In genomic region chr18:76425299-76426101, GRCh38 we compare ENCODE assay signal across 18 cellular contexts.
DNase-seq lines count a peak whose midpoint lies in the region; ATAC-seq and TF ChIP-seq lines count a peak whose summit lies in the region.
"Had no signal": no experiment of that assay in that cellular context is flagged by ENCODE, and none has a peak within 500 bp of the region (broad histone marks: within the 10 kb centered on the region; RNA-seq: fewer than 3 reads in every experiment).

No MANE protein-coding gene starts in this region.

- no peak overlapping the region for H3K4me3 ChIP-seq in GM23338
- H3K4me3 ChIP-seq: heart right ventricle had no signal

- H3K36me3 ChIP-seq in GM23338 (ENCODE audit: insufficient read depth) = no peaks in the 10 kb centered on the region
- H3K36me3 ChIP-seq: heart right ventricle had no signal

- peak overlapping the region; percentile 39; the same call in 1 of the 2 replicates for H3K27ac ChIP-seq in GM23338 (ENCODE audit: low read depth)
- H3K27ac ChIP-seq: heart right ventricle, KMS-11 had no signal

- no peak for TF ChIP-seq CTCF in GM23338 (conservative IDR thresholded peaks at IDR 0.05; ENCODE audit: low read depth in 2 of 2)
- TF ChIP-seq CTCF in brain (conservative IDR thresholded peaks at IDR 0.05) = no peak

- no peak overlapping the region; the same call in 2 of the 3 replicates for H3K4me3 Mint-ChIP-seq in GM23338
- H3K4me3 Mint-ChIP-seq in brain = peak overlapping the region in 2 of 5 experiments; percentile 36 to 53
- H3K4me3 Mint-ChIP-seq: stimulated activated naive CD8-positive, alpha-beta T cell treated with anti-CD3 and anti-CD28 coated beads, Interleukin-15, Interleukin-2, amounts not matched to agents 100 ng/mL and 50 ng/mL, for 24 hours had no signal

- peaks cover 13% of the 10 kb centered on the region for H3K4me1 ChIP-seq in GM23338 (ENCODE audit: insufficient read depth)

- peaks cover 4% of the 10 kb centered on the region; the same call in 1 of the 2 replicates for H3K79me2 ChIP-seq in GM23338 (replicated peaks; ENCODE audit: insufficient read depth)

- no peaks in the 10 kb centered on the region; the same call in 1 of the 2 replicates for H4K20me1 ChIP-seq in GM23338 (replicated peaks; ENCODE audit: insufficient read depth)

- DNase-seq in AG08395 (ENCODE audit: low spot score) = peak; percentile 76
- peak; percentile 65 for DNase-seq in GM23338 (ENCODE audit: low spot score)
- peak; percentile 54 for DNase-seq in islet precursor cell
- no peak for DNase-seq in SIG-M5 treated with dmso at 0.1 percent for 504 hours (lab: John Stamatoyannopoulos, UW; ENCODE audit: unreplicated experiment)
- DNase-seq in NCI-H1092 (lab: John Stamatoyannopoulos, UW) = no peak
- no peak for DNase-seq in NCI-H2171 (lab: John Stamatoyannopoulos, UW)
- no peak for DNase-seq in NCI-H1930 (lab: John Stamatoyannopoulos, UW)
- DNase-seq: amniotic stem cell; COR-L47; GDM1; heart right ventricle; left colon; NCI-H1436 treated with DMSO at 0.1 percent for 48 hours; NCI-H446; stimulated activated CD4-positive, alpha-beta T cell treated with anti-CD3 and anti-CD28 coated beads, Interleukin-12 subunit alpha, Interleukin-12 subunit beta, amount 100 ng/mL, for 4 hours had no signal

- no peak overlapping the region for H2AFZ ChIP-seq in GM23338

- H3K27ac Mint-ChIP-seq in GM23338 (peak overlapping the region; percentile 29; the same call in 1 of the 2 replicates), brain (peak overlapping the region; percentile 6 to 81 (median 46))
- H3K27ac Mint-ChIP-seq: stimulated activated naive CD8-positive, alpha-beta T cell treated with anti-CD3 and anti-CD28 coated beads, Interleukin-15, Interleukin-2, amounts not matched to agents 100 ng/mL and 50 ng/mL, for 24 hours had no signal

- peak; percentile 57 for ATAC-seq in GM23338
- ATAC-seq: left colon had no signal

- H3K4me1 Mint-ChIP-seq in GM23338 = peaks cover 41% of the 10 kb centered on the region
- H3K4me1 Mint-ChIP-seq in brain = peaks cover 91% of the 10 kb centered on the region

- peak overlapping the region; percentile 46 for H3K4me2 ChIP-seq in GM23338
- H3K4me2 ChIP-seq: KMS-11 had no signal

- no peaks in the 10 kb centered on the region for H3K27me3 ChIP-seq in GM23338 (ENCODE audit: insufficient read depth)
- H3K27me3 ChIP-seq: heart right ventricle had no signal

- no peaks in the 10 kb centered on the region for H3K36me3 Mint-ChIP-seq in GM23338 (ENCODE audit: low read depth)
- H3K36me3 Mint-ChIP-seq in brain = peaks cover 36% of the 10 kb centered on the region

- H3F3A ChIP-seq in GM23338 (replicated peaks; ENCODE audit: low read depth) = peaks cover 5% of the 10 kb centered on the region; the same call in 1 of the 2 replicates

- H3K27me3 Mint-ChIP-seq in GM23338 (ENCODE audit: insufficient read depth, low read depth, poor library complexity) = peaks cover 2% of the 10 kb centered on the region
- no peaks in the 10 kb centered on the region for H3K27me3 Mint-ChIP-seq in brain
- H3K27me3 Mint-ChIP-seq: stimulated activated naive CD8-positive, alpha-beta T cell treated with anti-CD3 and anti-CD28 coated beads, Interleukin-15, Interleukin-2, amounts not matched to agents 100 ng/mL and 50 ng/mL, for 24 hours had no signal

- no peaks in the 10 kb centered on the region for H3K9me2 ChIP-seq in GM23338 (ENCODE audit: insufficient read depth)

- no peaks in the 10 kb centered on the region for H3K9me3 Mint-ChIP-seq in GM23338
- no peaks in the 10 kb centered on the region for H3K9me3 Mint-ChIP-seq in brain
- H3K9me3 Mint-ChIP-seq: stimulated activated naive CD8-positive, alpha-beta T cell treated with anti-CD3 and anti-CD28 coated beads, Interleukin-15, Interleukin-2, amounts not matched to agents 100 ng/mL and 50 ng/mL, for 24 hours had no signal

TF ChIP-seq in GM23338, 12 proteins besides CTCF, POLR2A, EP300 and RAD21:
- no peak for TF ChIP-seq JUNB (IDR thresholded peaks at IDR 0.05; ENCODE audit: unreplicated experiment)
- TF ChIP-seq STAT1 (IDR thresholded peaks at IDR 0.05; ENCODE audit: unreplicated experiment) = no peak
- no peak for TF ChIP-seq ZNF114 (CRISPR knock-in tag; IDR thresholded peaks at IDR 0.05)
- TF ChIP-seq NANOG (IDR thresholded peaks at IDR 0.05; ENCODE audit: borderline replicate concordance) = no peak
- no peak for TF ChIP-seq ETS1 (IDR thresholded peaks at IDR 0.05)
- TF ChIP-seq EZH2 (IDR thresholded peaks at IDR 0.05; ENCODE audit: low read depth, unreplicated experiment) = no peak
TF ChIP-seq in GM23338: peak in this region for 0.

Comparison
In these comparisons a context has a peak if more than half of its experiments do, and no peak if none do; other contexts are left out.
1. DNase-seq: peak in AG08395 (single experiment), GM23338 (single experiment) and islet precursor cell (single experiment); none in SIG-M5 treated with dmso at 0.1 percent for 504 hours (single experiment), NCI-H1092 (single experiment), NCI-H2171 (single experiment) and NCI-H1930 (0 of 2).